Comparison of ENCODE assay signal across 1 cellular context in the genomic region with DNA sequence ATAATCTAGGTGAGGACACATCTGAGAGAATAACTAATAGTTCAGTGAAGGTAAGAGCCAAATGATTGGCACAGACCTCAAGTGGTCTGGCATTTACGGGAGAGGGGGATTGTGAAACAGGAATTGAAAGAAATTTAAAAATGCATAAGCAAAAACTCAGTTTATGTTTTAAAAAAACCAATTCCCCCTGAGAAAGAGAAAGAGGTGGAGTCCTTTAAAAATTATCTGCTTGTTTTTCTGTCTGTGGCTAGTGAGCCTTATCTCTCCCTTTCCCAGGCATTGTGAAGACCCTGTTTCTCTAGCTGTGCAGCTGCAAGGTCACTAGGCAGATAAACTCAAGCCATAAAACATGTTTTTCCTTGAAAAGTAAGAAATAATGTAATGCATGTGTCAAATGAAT.
A peak's percentile ranks its signal among the peaks of the same experiment; 100 is the strongest.
TF ChIP-seq lines count a peak whose summit lies in the region.
"Not testable (repeated sequence)": the region's sequence is repeated elsewhere in the genome, so short reads cannot be mapped to it uniquely, and the experiment has no call there.

No MANE protein-coding gene starts in this region.

TF ChIP-seq in K562, 482 proteins besides CTCF, POLR2A, EP300 and RAD21 (continued from another document):
- TF ChIP-seq, protein P1, sequence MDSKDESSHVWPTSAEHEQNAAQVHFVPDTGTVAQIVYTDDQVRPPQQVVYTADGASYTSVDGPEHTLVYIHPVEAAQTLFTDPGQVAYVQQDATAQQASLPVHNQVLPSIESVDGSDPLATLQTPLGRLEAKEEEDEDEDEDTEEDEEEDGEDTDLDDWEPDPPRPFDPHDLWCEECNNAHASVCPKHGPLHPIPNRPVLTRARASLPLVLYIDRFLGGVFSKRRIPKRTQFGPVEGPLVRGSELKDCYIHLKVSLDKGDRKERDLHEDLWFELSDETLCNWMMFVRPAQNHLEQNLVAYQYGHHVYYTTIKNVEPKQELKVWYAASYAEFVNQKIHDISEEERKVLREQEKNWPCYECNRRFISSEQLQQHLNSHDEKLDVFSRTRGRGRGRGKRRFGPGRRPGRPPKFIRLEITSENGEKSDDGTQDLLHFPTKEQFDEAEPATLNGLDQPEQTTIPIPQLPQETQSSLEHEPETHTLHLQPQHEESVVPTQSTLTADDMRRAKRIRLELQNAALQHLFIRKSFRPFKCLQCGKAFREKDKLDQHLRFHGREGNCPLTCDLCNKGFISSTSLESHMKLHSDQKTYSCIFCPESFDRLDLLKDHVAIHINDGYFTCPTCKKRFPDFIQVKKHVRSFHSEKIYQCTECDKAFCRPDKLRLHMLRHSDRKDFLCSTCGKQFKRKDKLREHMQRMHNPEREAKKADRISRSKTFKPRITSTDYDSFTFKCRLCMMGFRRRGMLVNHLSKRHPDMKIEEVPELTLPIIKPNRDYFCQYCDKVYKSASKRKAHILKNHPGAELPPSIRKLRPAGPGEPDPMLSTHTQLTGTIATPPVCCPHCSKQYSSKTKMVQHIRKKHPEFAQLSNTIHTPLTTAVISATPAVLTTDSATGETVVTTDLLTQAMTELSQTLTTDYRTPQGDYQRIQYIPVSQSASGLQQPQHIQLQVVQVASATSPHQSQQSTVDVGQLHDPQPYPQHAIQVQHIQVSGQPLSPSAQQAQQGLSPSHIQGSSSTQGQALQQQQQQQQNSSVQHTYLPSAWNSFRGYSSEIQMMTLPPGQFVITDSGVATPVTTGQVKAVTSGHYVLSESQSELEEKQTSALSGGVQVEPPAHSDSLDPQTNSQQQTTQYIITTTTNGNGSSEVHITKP (IDR thresholded peaks at IDR 0.05; ENCODE audit: partially characterized antibody) = peak; percentile 88
- TF ChIP-seq FOXK2 (conservative IDR thresholded peaks at IDR 0.05 in 1 of 2, IDR thresholded peaks at IDR 0.05 in 1 of 2; ENCODE audit: low read depth in 2 of 2) (peak; percentile 29 to 53; a peak in 1 of 4 replicates), HDAC2 (IDR thresholded peaks at IDR 0.05) (0 out of 2 replicates have a peak, but pooled peaks have one; percentile 47), CEBPB (tag; IDR thresholded peaks at IDR 0.05) (peak; percentile 52), SMARCC2 (IDR thresholded peaks at IDR 0.05; ENCODE audit: low read depth) (peak; percentile 83), MTA3 (IDR thresholded peaks at IDR 0.05; ENCODE audit: borderline replicate concordance) (0 out of 2 replicates have a peak, but pooled peaks have one; percentile 11), GATA2 (CRISPR knock-in tag; IDR thresholded peaks at IDR 0.05) (peak; percentile 90), PML (IDR thresholded peaks at IDR 0.05; ENCODE audit: low read length) (peak; percentile 79; the same call in 1 of the 2 replicates), CC2D1A (IDR thresholded peaks at IDR 0.05) (peak; percentile 21; the same call in 1 of the 2 replicates), NR2C2 (tag; IDR thresholded peaks at IDR 0.05) (peak; percentile 18; the same call in 1 of the 2 replicates), NCOA1 (IDR thresholded peaks at IDR 0.05; ENCODE audit: low read depth) (0 out of 2 replicates have a peak, but pooled peaks have one; percentile 14), HDAC3 (IDR thresholded peaks at IDR 0.05; ENCODE audit: borderline replicate concordance, partially characterized antibody) (peak; percentile 65), ARID1B (IDR thresholded peaks at IDR 0.05) (peak; percentile 96), SOX6 (IDR thresholded peaks at IDR 0.05) (peak; percentile 87), CCNT2 (IDR thresholded peaks at IDR 0.05; ENCODE audit: borderline replicate concordance, extremely low read depth, insufficient read length, low read depth, low read length) (peak; percentile 20), NR2C1 (tag; IDR thresholded peaks at IDR 0.05) (peak; percentile 29; the same call in 1 of the 2 replicates)
- TF ChIP-seq, protein P2, sequence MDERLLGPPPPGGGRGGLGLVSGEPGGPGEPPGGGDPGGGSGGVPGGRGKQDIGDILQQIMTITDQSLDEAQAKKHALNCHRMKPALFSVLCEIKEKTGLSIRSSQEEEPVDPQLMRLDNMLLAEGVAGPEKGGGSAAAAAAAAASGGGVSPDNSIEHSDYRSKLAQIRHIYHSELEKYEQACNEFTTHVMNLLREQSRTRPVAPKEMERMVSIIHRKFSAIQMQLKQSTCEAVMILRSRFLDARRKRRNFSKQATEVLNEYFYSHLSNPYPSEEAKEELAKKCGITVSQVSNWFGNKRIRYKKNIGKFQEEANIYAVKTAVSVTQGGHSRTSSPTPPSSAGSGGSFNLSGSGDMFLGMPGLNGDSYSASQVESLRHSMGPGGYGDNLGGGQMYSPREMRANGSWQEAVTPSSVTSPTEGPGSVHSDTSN (CRISPR knock-in tag; IDR thresholded peaks at IDR 0.05; ENCODE audit: low read depth) = not testable (repeated sequence)
- TF ChIP-seq, protein P2 (tag; conservative IDR thresholded peaks at IDR 0.05; ENCODE audit: low read depth) = peak; percentile 73
- TF ChIP-seq, protein P3, sequence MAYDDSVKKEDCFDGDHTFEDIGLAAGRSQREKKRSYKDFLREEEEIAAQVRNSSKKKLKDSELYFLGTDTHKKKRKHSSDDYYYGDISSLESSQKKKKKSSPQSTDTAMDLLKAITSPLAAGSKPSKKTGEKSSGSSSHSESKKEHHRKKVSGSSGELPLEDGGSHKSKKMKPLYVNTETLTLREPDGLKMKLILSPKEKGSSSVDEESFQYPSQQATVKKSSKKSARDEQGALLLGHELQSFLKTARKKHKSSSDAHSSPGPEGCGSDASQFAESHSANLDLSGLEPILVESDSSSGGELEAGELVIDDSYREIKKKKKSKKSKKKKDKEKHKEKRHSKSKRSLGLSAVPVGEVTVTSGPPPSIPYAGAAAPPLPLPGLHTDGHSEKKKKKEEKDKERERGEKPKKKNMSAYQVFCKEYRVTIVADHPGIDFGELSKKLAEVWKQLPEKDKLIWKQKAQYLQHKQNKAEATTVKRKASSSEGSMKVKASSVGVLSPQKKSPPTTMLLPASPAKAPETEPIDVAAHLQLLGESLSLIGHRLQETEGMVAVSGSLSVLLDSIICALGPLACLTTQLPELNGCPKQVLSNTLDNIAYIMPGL (CRISPR knock-in tag; IDR thresholded peaks at IDR 0.05) = 0 out of 2 replicates have a peak, but pooled peaks have one; percentile 18
- not testable (repeated sequence) for TF ChIP-seq NR2C2 (CRISPR knock-in tag; IDR thresholded peaks at IDR 0.05); NR2C1 (IDR thresholded peaks at IDR 0.05)
TF ChIP-seq in K562: peak in this region for 54; not testable (repeated sequence) for 428.
